In the genomic region with DNA sequence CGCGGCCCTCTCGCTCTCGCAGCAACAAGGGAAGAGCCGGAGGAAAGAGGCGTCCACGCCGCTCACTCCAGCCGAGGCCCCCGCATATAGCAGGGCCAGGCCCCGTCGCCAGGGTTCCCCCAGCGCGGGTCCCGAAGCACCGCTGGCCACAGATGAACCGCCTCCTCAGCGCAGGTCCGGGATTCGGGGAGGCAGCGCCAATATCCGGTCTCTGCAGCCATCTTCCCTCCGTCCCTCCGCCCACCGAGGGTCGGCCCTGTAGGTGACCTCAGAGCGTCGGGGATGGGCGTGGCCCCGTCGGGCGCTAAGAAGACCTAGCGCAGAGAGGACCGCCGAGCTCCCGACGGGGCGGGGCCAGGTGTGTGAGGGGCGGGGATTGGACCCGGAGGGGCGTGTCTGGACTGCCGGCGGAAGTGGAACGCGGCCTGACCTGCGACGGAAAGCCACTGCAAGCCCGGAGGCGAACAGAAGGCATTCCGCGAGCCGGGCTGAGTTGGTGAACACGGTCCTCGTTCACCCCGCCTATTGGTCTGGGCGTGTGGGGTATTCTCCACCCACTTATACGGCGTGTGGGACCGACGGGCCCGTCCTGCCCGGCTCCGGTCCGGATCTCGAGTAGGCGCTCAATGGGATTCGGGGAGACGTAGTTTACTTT, we compare ENCODE assay signal across 1 cellular context.
A peak's percentile ranks its signal among the peaks of the same experiment; 100 is the strongest.
TF ChIP-seq lines count a peak whose summit lies in the region.

No MANE protein-coding gene starts in this region.

TF ChIP-seq in HCT116, 20 proteins besides CTCF, POLR2A, EP300 and RAD21 (continued from another document):
- TF ChIP-seq, protein P1, sequence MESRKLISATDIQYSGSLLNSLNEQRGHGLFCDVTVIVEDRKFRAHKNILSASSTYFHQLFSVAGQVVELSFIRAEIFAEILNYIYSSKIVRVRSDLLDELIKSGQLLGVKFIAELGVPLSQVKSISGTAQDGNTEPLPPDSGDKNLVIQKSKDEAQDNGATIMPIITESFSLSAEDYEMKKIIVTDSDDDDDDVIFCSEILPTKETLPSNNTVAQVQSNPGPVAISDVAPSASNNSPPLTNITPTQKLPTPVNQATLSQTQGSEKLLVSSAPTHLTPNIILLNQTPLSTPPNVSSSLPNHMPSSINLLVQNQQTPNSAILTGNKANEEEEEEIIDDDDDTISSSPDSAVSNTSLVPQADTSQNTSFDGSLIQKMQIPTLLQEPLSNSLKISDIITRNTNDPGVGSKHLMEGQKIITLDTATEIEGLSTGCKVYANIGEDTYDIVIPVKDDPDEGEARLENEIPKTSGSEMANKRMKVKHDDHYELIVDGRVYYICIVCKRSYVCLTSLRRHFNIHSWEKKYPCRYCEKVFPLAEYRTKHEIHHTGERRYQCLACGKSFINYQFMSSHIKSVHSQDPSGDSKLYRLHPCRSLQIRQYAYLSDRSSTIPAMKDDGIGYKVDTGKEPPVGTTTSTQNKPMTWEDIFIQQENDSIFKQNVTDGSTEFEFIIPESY (IDR thresholded peaks at IDR 0.05; ENCODE audit: extremely low read depth, insufficient replicate concordance, low read length): no peak
- TF ChIP-seq ZNF274 (IDR thresholded peaks at IDR 0.05; ENCODE audit: low read depth, low read length): no peak
- no peak for TF ChIP-seq FOSL1 (IDR thresholded peaks at IDR 0.05; ENCODE audit: low read depth)
- TF ChIP-seq TCF7L2 (IDR thresholded peaks at IDR 0.05; ENCODE audit: borderline replicate concordance, extremely low read depth, insufficient read depth, insufficient read length): peak; percentile 73
- TF ChIP-seq, protein P2, sequence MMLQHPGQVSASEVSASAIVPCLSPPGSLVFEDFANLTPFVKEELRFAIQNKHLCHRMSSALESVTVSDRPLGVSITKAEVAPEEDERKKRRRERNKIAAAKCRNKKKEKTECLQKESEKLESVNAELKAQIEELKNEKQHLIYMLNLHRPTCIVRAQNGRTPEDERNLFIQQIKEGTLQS (IDR thresholded peaks at IDR 0.05): no peak
- TF ChIP-seq, protein P3, sequence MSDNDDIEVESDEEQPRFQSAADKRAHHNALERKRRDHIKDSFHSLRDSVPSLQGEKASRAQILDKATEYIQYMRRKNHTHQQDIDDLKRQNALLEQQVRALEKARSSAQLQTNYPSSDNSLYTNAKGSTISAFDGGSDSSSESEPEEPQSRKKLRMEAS (IDR thresholded peaks at IDR 0.05): peak; percentile 83
- TF ChIP-seq EGR1 (IDR thresholded peaks at IDR 0.05; ENCODE audit: low read depth): peak; percentile 40; the same call in 1 of the 2 replicates
- TF ChIP-seq YY1 (IDR thresholded peaks at IDR 0.05; ENCODE audit: extremely low read depth, insufficient replicate concordance, low read depth, low read length): peak; percentile 89
- TF ChIP-seq SIN3A (IDR thresholded peaks at IDR 0.05; ENCODE audit: low read depth): peak; percentile 71; the same call in 1 of the 2 replicates
- no peak; the same call in 1 of the 2 replicates for TF ChIP-seq SRF (IDR thresholded peaks at IDR 0.05; ENCODE audit: low read depth)
- no peak for TF ChIP-seq CEBPB (IDR thresholded peaks at IDR 0.05; ENCODE audit: low read depth)
- no peak for TF ChIP-seq EZH2 (IDR thresholded peaks at IDR 0.05)
